ENCODE assay signal across 1 cellular context in genomic region chr15:78811124-78811824, GRCh38.
TF ChIP-seq lines count a peak whose summit lies in the region.

Gene ADAMTS7, minus strand, starts transcription at chr15:78811464. Its CDS starts 244 bp downstream, at chr15:78811220.

TF ChIP-seq in HepG2, 621 proteins besides CTCF, POLR2A, EP300 and RAD21 (continued from another document):
- TF ChIP-seq ARID4A (CRISPR knock-in tag; IDR thresholded peaks at IDR 0.05; ENCODE audit: borderline replicate concordance), result 0 out of 2 replicates have a peak, but pooled peaks have one; percentile 33
- TF ChIP-seq ZNF441 (CRISPR knock-in tag; IDR thresholded peaks at IDR 0.05; ENCODE audit: borderline replicate concordance), result peak; percentile 81; the same call in 1 of the 2 replicates
- TF ChIP-seq PRDM15 (CRISPR knock-in tag; IDR thresholded peaks at IDR 0.05), result peak; percentile 80
- peak; percentile 99 for TF ChIP-seq ZNF777 (CRISPR knock-in tag; IDR thresholded peaks at IDR 0.05)
- peak; percentile 45; the same call in 1 of the 2 replicates for TF ChIP-seq KDM2A (CRISPR knock-in tag; IDR thresholded peaks at IDR 0.05; ENCODE audit: borderline replicate concordance, low read depth)
- peak; percentile 43; the same call in 1 of the 2 replicates for TF ChIP-seq GABPB1 (CRISPR knock-in tag; IDR thresholded peaks at IDR 0.05)
- TF ChIP-seq ZFY (CRISPR knock-in tag; IDR thresholded peaks at IDR 0.05), result 0 out of 2 replicates have a peak, but pooled peaks have one; percentile 1
- TF ChIP-seq MAX (IDR thresholded peaks at IDR 0.05), result peak; percentile 34; the same call in 1 of the 2 replicates
- peak; percentile 22; the same call in 1 of the 2 replicates for TF ChIP-seq PHF8 (CRISPR knock-in tag; IDR thresholded peaks at IDR 0.05)
- no peak for TF ChIP-seq ZNF782 (CRISPR knock-in tag; IDR thresholded peaks at IDR 0.05; ENCODE audit: borderline replicate concordance)
- no peak for TF ChIP-seq HNF1B (CRISPR knock-in tag; IDR thresholded peaks at IDR 0.05)
- TF ChIP-seq TMF1 (CRISPR knock-in tag; IDR thresholded peaks at IDR 0.05; ENCODE audit: low read depth), result no peak
- 0 out of 2 replicates have a peak, but pooled peaks have one; percentile 37 for TF ChIP-seq SP4 (CRISPR knock-in tag; IDR thresholded peaks at IDR 0.05)
- TF ChIP-seq ATF7 (IDR thresholded peaks at IDR 0.05), result no peak
- no peak for TF ChIP-seq ATF7 (CRISPR knock-in tag; IDR thresholded peaks at IDR 0.05)
- TF ChIP-seq PATZ1 (CRISPR knock-in tag; IDR thresholded peaks at IDR 0.05), result peak; percentile 74
- TF ChIP-seq GABPA (IDR thresholded peaks at IDR 0.05; ENCODE audit: low read depth, low read length), result 0 out of 2 replicates have a peak, but pooled peaks have one; percentile 26
- no peak for TF ChIP-seq GABPA (CRISPR knock-in tag; IDR thresholded peaks at IDR 0.05; ENCODE audit: low read depth)
